ENCODE assay signal across 26 cellular contexts in genomic region chr2:127841466-127842178, GRCh38.
"Had no signal": no experiment of that assay in that cellular context is flagged by ENCODE, and none has a peak within 500 bp of the region (broad histone marks: within the 10 kb centered on the region; RNA-seq: fewer than 3 reads in every experiment).

No MANE protein-coding gene starts in this region.

- FAIRE-seq: colon, endometrium, islet of Langerhans had no signal

- H3K27me3 ChIP-seq: gastrocnemius medialis, left lung, neural progenitor cell, right atrium auricular region, uterus had no signal

- H2AFZ ChIP-seq: neural progenitor cell, parathyroid adenoma had no signal

- ATAC-seq: activated CD8-positive, alpha-beta T cell treated with anti-CD3 and anti-CD28 coated beads for 36 hours; activated T-cell treated with anti-CD3 and anti-CD28 coated beads, Interleukin-2, amount 50 U/mL, for 4 hours; gastrocnemius medialis; left lung; lower lobe of right lung; natural killer cell had no signal

- H3K4me3 ChIP-seq: gastrocnemius medialis, left lung, lower lobe of right lung, neural progenitor cell, right atrium auricular region, thoracic aorta, uterus had no signal

- H3K9ac ChIP-seq: neural progenitor cell, parathyroid adenoma had no signal

- H3K36me3 ChIP-seq: neural progenitor cell, uterus had no signal

- H3K4me1 ChIP-seq: gastrocnemius medialis, left lung, lower lobe of right lung, neural progenitor cell, parathyroid adenoma, right atrium auricular region, uterus had no signal

- H3K4me2 ChIP-seq: neural progenitor cell had no signal

- DNase-seq: activated B cell treated with CpG ODN at 0.5 μM for 24 hours; activated CD4-positive, alpha-beta T cell treated with anti-CD3 and anti-CD28 coated beads, Interleukin-2, amount 50 U/mL, for 1 hour; activated CD8-positive, alpha-beta T cell treated with anti-CD3 and anti-CD28 coated beads for 36 hours; activated naive CD4-positive, alpha-beta T cell; activated T-cell treated with anti-CD3 and anti-CD28 coated beads, Interleukin-2, amount 50 U/mL, for 4 hours; anterior cingulate cortex; dermis blood vessel endothelial cell; effector CD4-positive, alpha-beta T cell; gastrocnemius medialis; glutamatergic neuron; lower lobe of right lung; mesenchymal stem cell; natural killer cell; occipital lobe; stimulated activated naive CD4-positive, alpha-beta T cell treated with Interleukin-2 at 50 U/mL for 16 hours; T-helper 2 cell; trophoblast cell; uterus had no signal

- H3K9me3 ChIP-seq: gastrocnemius medialis, left lung, lower lobe of right lung, right atrium auricular region, thoracic aorta, uterus had no signal

- H3K27ac ChIP-seq: gastrocnemius medialis, left lung, lower lobe of right lung, neural progenitor cell, parathyroid adenoma, right atrium auricular region, thoracic aorta, uterus had no signal

- H3K79me2 ChIP-seq: parathyroid adenoma had no signal
